In genomic region chr20:1324598-1325172, GRCh38 we compare ENCODE assay signal across 9 cellular contexts. TPM values are rescaled to one million over a fixed set of nuclear protein-coding genes. Genes with fewer than 3 reads are reported as not detected.
A peak's percentile ranks its signal among the peaks of the same experiment; 100 is the strongest.
DNase-seq lines count a peak whose midpoint lies in the region; ATAC-seq, FAIRE-seq and TF ChIP-seq lines count a peak whose summit lies in the region.
"Had no signal": no experiment of that assay in that cellular context is flagged by ENCODE, and none has a peak within 500 bp of the region (broad histone marks: within the 10 kb centered on the region; RNA-seq: fewer than 3 reads in every experiment).

No MANE protein-coding gene starts in this region.

- no peak overlapping the region for H3K4me3 Mint-ChIP-seq in activated T-cell treated with anti-CD3 and anti-CD28 coated beads, Interleukin-2, amount 50 U/mL, for 4 hours
- H3K4me3 Mint-ChIP-seq in endothelial cell (ENCODE audit: unreplicated experiment): no peak overlapping the region

- no peak for TF ChIP-seq POLR2A in A549 (IDR thresholded peaks at IDR 0.05; ENCODE audit: low read length)

- H3K9me3 ChIP-seq in A549: no peaks in the 10 kb centered on the region
- no peaks in the 10 kb centered on the region for H3K9me3 ChIP-seq in iPS-18a (ENCODE audit: control insufficient read depth, low read depth, low read length)
- no peaks in the 10 kb centered on the region for H3K9me3 ChIP-seq in stomach smooth muscle (ENCODE audit: control insufficient read depth in 2 of 2, low read length in 2 of 2)

- no peaks in the 10 kb centered on the region for H3K9me3 Mint-ChIP-seq in activated T-cell treated with anti-CD3 and anti-CD28 coated beads, Interleukin-2, amount 50 U/mL, for 4 hours
- H3K9me3 Mint-ChIP-seq in endothelial cell (ENCODE audit: unreplicated experiment): no peaks in the 10 kb centered on the region
- H3K9me3 Mint-ChIP-seq: nephron had no signal

- peaks cover 5% of the 10 kb centered on the region for H3K36me3 Mint-ChIP-seq in activated T-cell treated with anti-CD3 and anti-CD28 coated beads, Interleukin-2, amount 50 U/mL, for 4 hours (ENCODE audit: insufficient read depth)
- H3K36me3 Mint-ChIP-seq in endothelial cell (ENCODE audit: low read depth, unreplicated experiment): no peaks in the 10 kb centered on the region

- no peak for TF ChIP-seq RAD21 in A549 (conservative IDR thresholded peaks at IDR 0.05 in 1 of 2, IDR thresholded peaks at IDR 0.05 in 1 of 2)

- peak; percentile 45 to 48 for ATAC-seq in A549
- no peak for ATAC-seq in activated T-cell treated with anti-CD3 and anti-CD28 coated beads, Interleukin-2, amount 50 U/mL, for 4 hours
- ATAC-seq in GM21723 (IDR thresholded peaks at IDR 0.05; ENCODE audit: unreplicated experiment): no peak

- no peak for TF ChIP-seq CTCF in A549 (IDR thresholded peaks at IDR 0.05)
- TF ChIP-seq CTCF in endothelial cell (IDR thresholded peaks at IDR 0.05; ENCODE audit: unreplicated experiment): no peak

- H3K4me1 ChIP-seq in A549 (peaks cover 37% of the 10 kb centered on the region), iPS-18a (ENCODE audit: control insufficient read depth, low read depth, low read length) (peaks cover 11% of the 10 kb centered on the region), stomach smooth muscle (ENCODE audit: control insufficient read depth, insufficient read depth, low read length) (peaks cover 44% of the 10 kb centered on the region)

- H3K4me2 ChIP-seq in A549: peak overlapping the region; percentile 95

- no peaks in the 10 kb centered on the region for H3K27me3 Mint-ChIP-seq in activated T-cell treated with anti-CD3 and anti-CD28 coated beads, Interleukin-2, amount 50 U/mL, for 4 hours (ENCODE audit: low read depth)
- H3K27me3 Mint-ChIP-seq in endothelial cell (ENCODE audit: unreplicated experiment): peaks cover 11% of the 10 kb centered on the region

- peak overlapping the region; percentile 97 to 99 for H3K27ac ChIP-seq in A549
- H3K27ac ChIP-seq in iPS-18a (ENCODE audit: low read length): peak overlapping the region; percentile 94
- peak overlapping the region; percentile 98 for H3K27ac ChIP-seq in stomach smooth muscle (ENCODE audit: low read length)

- peak; percentile 42 to 64 for DNase-seq in A549 (ENCODE audit: low read depth in 1 of 2, low spot score in 1 of 2)
- peak; percentile 67 for DNase-seq in HCEC 1CT
- DNase-seq in activated T-cell treated with anti-CD3 and anti-CD28 coated beads, Interleukin-2, amount 50 U/mL, for 4 hours: peak; percentile 51
- no peak for DNase-seq in endothelial cell (ENCODE audit: low spot score)
- DNase-seq in occipital lobe (lab: John Stamatoyannopoulos, UW): no peak

- TF ChIP-seq EP300 in A549 (IDR thresholded peaks at IDR 0.05): no peak

- H3K36me3 ChIP-seq in iPS-18a (ENCODE audit: control insufficient read depth, low read depth, low read length) (no peaks in the 10 kb centered on the region), stomach smooth muscle (ENCODE audit: control insufficient read depth in 2 of 2, insufficient read depth in 2 of 2, low read length in 2 of 2) (no peaks in the 10 kb centered on the region)

- POLR2A ChIA-PET in A549 (lab: Yijun Ruan, JAX): interaction anchor here (1.0 to 1.2 kb wide), 3 partner anchors 11 to 179 kb away, joined by 3 to 4 read pairs (median 3); no protein-coding TSS in a partner anchor

- H3K9ac ChIP-seq in iPS-18a (ENCODE audit: low read length) (peak overlapping the region; percentile 99), stomach smooth muscle (ENCODE audit: low read length in 2 of 2) (peak overlapping the region; percentile 99 to 100)

- 16% methylated on average over 15 of the region's 15 CpGs for WGBS in A549 (ENCODE audit: missing lambda C conversion rate)

- H3K4me3 ChIP-seq in A549: peak overlapping the region; percentile 97
- H3K4me3 ChIP-seq in iPS-18a (ENCODE audit: low read length): peak overlapping the region; percentile 96
- peak overlapping the region; percentile 92 to 94 for H3K4me3 ChIP-seq in stomach smooth muscle (ENCODE audit: low read length in 2 of 2)

- peaks cover 15% of the 10 kb centered on the region for H3K4me1 Mint-ChIP-seq in activated T-cell treated with anti-CD3 and anti-CD28 coated beads, Interleukin-2, amount 50 U/mL, for 4 hours (ENCODE audit: low read depth)
- H3K4me1 Mint-ChIP-seq in endothelial cell (ENCODE audit: unreplicated experiment): peaks cover 51% of the 10 kb centered on the region

- H3K27me3 ChIP-seq in iPS-18a (ENCODE audit: control insufficient read depth, insufficient read depth, low read length) (no peaks in the 10 kb centered on the region), stomach smooth muscle (ENCODE audit: control insufficient read depth in 1 of 2, insufficient read depth in 2 of 2, low read length in 2 of 2) (no peaks in the 10 kb centered on the region)

- CTCF ChIA-PET in A549 (lab: Yijun Ruan, JAX): interaction anchor here (0.7 to 3.3 kb wide), 8 partner anchors 10 to 179 kb away, joined by 3 to 16 read pairs (median 6); partner anchors contain the start of gene SIRPB2

- H3K27ac Mint-ChIP-seq in endothelial cell (ENCODE audit: unreplicated experiment): no peak overlapping the region

- FAIRE-seq in A549 (lab: Jason Lieb, UNC): no peak

TF ChIP-seq in A549, 52 proteins besides CTCF, POLR2A, EP300 and RAD21 (continues in another document):
- TF ChIP-seq SREBF2 (IDR thresholded peaks at IDR 0.05) (no peak), CEBPB (IDR thresholded peaks at IDR 0.05) (no peak), MAFK (IDR thresholded peaks at IDR 0.05; ENCODE audit: partially characterized antibody) (peak; percentile 71), REST (IDR thresholded peaks at IDR 0.05) (no peak), CBX2 (IDR thresholded peaks at IDR 0.05; ENCODE audit: borderline replicate concordance, low read depth) (no peak), NFE2L2 (conservative IDR thresholded peaks at IDR 0.05; ENCODE audit: low read length) (peak; percentile 67), NR3C1 (IDR thresholded peaks at IDR 0.05) (no peak), CHD4 (IDR thresholded peaks at IDR 0.05; ENCODE audit: borderline replicate concordance) (no peak), E2F6 (IDR thresholded peaks at IDR 0.05; ENCODE audit: borderline replicate concordance, low read depth) (no peak), FOSB (CRISPR knock-in tag; IDR thresholded peaks at IDR 0.05) (no peak), RFX5 (IDR thresholded peaks at IDR 0.05) (no peak), FOSL2 (IDR thresholded peaks at IDR 0.05) (no peak), FOSL2 (CRISPR knock-in tag; IDR thresholded peaks at IDR 0.05) (peak; percentile 74)

RNA-seq across cellular contexts. Expression of gene SDCBP2, which starts 4.3 kb away (rescaled TPM):
- polyA plus RNA-seq in A549 (2011; rRNA removed) (0.53 and 0.58 TPM in 2 replicates), A549 (2017; fragmentation: RNase III; extraction: RNeasy Plus Mini Kit Qiagen cat#74134 plus additional on column Dnase treatment) (0.35 to 0.51 TPM (median 0.39 TPM) in 3 replicates)
- polyA plus RNA-seq in A549 (2012; cell fraction: cytosol; rRNA removed): 0.40 and 0.47 TPM in 2 replicates
- 0.84 and 1.4 TPM in 2 replicates for polyA plus RNA-seq in A549 (2012; cell fraction: nucleus; rRNA removed)
- 0.34 TPM in 1 of 2 replicates, not detected in the other for polyA minus RNA-seq in A549 (2011; rRNA and poly(A)+ RNA removed)
- 1 to 10 TPM; 1.9 to 3.2 (median 2.2) TPM for total RNA-seq in activated T-cell treated with anti-CD3 and anti-CD28 coated beads, Interleukin-2, amount 50 U/mL, for 4 hours
- total RNA-seq in endothelial cell (ENCODE audit: unreplicated experiment) (10.1 TPM), occipital lobe (2.0 TPM)

RNA-seq across cellular contexts. Expression of gene SNPH, which starts 58.6 kb away (rescaled TPM):
- polyA plus RNA-seq in A549 (2011; rRNA removed) (1.1 and 2.0 TPM in 2 replicates), A549 (2017; fragmentation: RNase III; extraction: RNeasy Plus Mini Kit Qiagen cat#74134 plus additional on column Dnase treatment) (3.6 to 5.2 TPM (median 4.6 TPM) in 3 replicates)
- 1.3 and 2.0 TPM in 2 replicates for polyA plus RNA-seq in A549 (2012; cell fraction: cytosol; rRNA removed)
- polyA plus RNA-seq in A549 (2012; cell fraction: nucleus; rRNA removed): 7.7 and 7.8 TPM in 2 replicates
- 1.7 and 2.4 TPM in 2 replicates for polyA minus RNA-seq in A549 (2011; rRNA and poly(A)+ RNA removed)
- total RNA-seq in activated T-cell treated with anti-CD3 and anti-CD28 coated beads, Interleukin-2, amount 50 U/mL, for 4 hours: 1 to 10 TPM; 1.4 to 2.6 (median 1.9) TPM
- total RNA-seq in endothelial cell (ENCODE audit: unreplicated experiment) (8.4 TPM), occipital lobe (23.4 TPM)

Comparison
In these comparisons a context has a peak if more than half of its experiments do, and no peak if none do; other contexts are left out.
1. ATAC-seq: peak in A549 (2 of 2); none in activated T-cell treated with anti-CD3 and anti-CD28 coated beads, Interleukin-2, amount 50 U/mL, for 4 hours (0 of 2) and GM21723 (single experiment).
2. DNase-seq: peak in A549 (2 of 2), HCEC 1CT (single experiment) and activated T-cell treated with anti-CD3 and anti-CD28 coated beads, Interleukin-2, amount 50 U/mL, for 4 hours (single experiment); none in endothelial cell (single experiment) and occipital lobe (single experiment).
3. Peak in every context shown above with its lines, with median percentiles within 50 percentile points of each other: H3K27ac ChIP-seq and H3K4me3 ChIP-seq.